19 cellular contexts compared by ENCODE assay signal in the genomic region with DNA sequence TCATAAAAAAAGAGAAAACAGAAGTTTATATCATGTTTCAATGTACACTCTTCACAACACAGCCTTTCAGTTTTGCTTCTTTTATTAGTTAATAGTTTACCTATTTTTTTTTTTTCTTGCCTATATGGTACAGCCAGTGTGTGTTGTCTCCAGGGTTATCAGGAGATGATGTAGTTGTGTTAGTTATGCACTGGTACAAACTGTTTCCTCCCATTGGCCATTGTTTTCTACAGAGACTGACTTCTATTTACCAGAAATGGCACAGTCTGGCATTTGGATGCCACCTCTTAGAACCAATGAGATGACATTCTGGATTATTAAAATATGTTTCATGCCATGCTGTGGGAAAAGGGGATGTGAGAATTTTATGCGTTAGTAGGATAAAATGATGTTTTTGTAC.
A peak's percentile ranks its signal among the peaks of the same experiment; 100 is the strongest.
DNase-seq lines count a peak whose midpoint lies in the region; ATAC-seq and FAIRE-seq lines count a peak whose summit lies in the region.
"Had no signal": no experiment of that assay in that cellular context is flagged by ENCODE, and none has a peak within 500 bp of the region (broad histone marks: within the 10 kb centered on the region; RNA-seq: fewer than 3 reads in every experiment).

No MANE protein-coding gene starts in this region.

- ATAC-seq in HG02885 (IDR thresholded peaks at IDR 0.05; ENCODE audit: poor library complexity, unreplicated experiment), result no peak

- no peak for FAIRE-seq in urothelium cell line (lab: Jason Lieb, UNC)
- FAIRE-seq: G401.6, GM12892, H1, HTR-8/SVneo had no signal

- DNase-seq in DMS53 (lab: John Stamatoyannopoulos, UW) (peak; percentile 34), DMS53 treated with DMSO at 0.1 percent for 48 hours (lab: John Stamatoyannopoulos, UW; ENCODE audit: unreplicated experiment) (no peak), globus pallidus (ENCODE audit: low spot score) (peak; percentile 83), pons (ENCODE audit: low spot score) (peak; percentile 89), urothelium cell line (ENCODE audit: low spot score) (no peak)
- DNase-seq in stimulated activated CD4-positive, alpha-beta T cell treated with anti-CD3 and anti-CD28 coated beads, Interleukin-1b, Interleukin-23, amount 100 ng/mL, for 48 hours, result no peak
- DNase-seq: Calu3; CD4-positive, alpha-beta T cell; DMS 273 treated with DMSO at 0.1 percent for 48 hours; DMS79 treated with DMSO at 0.1 percent for 48 hours; EL had no signal

- H3K27ac ChIP-seq in temporal lobe (ENCODE audit: low read depth, low read length), result peak overlapping the region; percentile 98
- H3K27ac ChIP-seq: 22Rv1; BLaER1 treated with 17β-estradiol and CSF1 and Interleukin-3, amounts not matched to agents 10 nM and 100 nM had no signal

Comparison
In these comparisons a context has a peak if more than half of its experiments do, and no peak if none do; other contexts are left out.
1. DNase-seq: peak in DMS53 (single experiment), globus pallidus (single experiment) and pons (single experiment); none in DMS53 treated with DMSO at 0.1 percent for 48 hours (single experiment), urothelium cell line (single experiment) and stimulated activated CD4-positive, alpha-beta T cell treated with anti-CD3 and anti-CD28 coated beads, Interleukin-1b, Interleukin-23, amount 100 ng/mL, for 48 hours (single experiment).